Comparison of ENCODE assay signal across 2 cellular contexts in the genomic region with DNA sequence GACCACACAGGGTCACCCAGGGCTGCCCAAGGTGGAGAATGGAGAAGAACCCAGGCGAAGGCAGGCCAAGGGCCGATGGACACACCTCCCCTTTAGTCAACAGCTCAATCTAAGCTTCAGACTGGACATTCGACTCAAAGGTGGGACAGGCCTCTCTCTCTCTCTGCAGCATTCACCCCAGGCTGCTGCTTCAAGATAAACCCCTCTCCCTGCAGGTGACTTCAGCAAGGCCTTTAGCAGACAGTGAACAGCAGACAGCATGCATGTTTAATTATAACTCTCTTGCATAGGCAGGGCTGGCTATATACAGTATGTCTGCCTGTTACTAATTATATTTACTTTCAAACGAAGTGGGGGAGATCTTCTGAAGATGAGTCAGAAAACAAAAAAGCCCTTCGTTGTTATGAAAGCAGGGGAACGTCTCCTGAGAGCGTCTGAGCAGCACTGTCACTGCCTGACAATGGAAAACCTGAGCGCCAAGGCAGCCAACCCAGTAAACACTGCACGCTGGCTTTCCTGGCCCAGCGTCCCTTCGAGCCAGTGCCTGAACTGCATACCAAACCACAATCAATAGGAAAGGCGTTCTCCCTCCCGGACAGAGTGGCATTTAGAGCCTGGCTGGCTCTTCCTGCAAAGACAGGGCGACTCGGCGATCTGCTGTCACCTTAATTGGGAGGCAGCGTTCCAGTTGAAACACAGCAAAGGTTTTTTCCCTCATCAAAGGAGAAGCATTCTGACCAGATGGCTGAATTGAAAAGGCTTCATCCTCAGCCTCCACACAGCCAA.
TF ChIP-seq lines count a peak whose summit lies in the region.

No MANE protein-coding gene starts in this region.

TF ChIP-seq in IMR-90, 13 proteins besides CTCF, POLR2A, EP300 and RAD21 (continued from another document):
- TF ChIP-seq USF2 (IDR thresholded peaks at IDR 0.05; ENCODE audit: low read depth, low read length) (no peak), CEBPB (IDR thresholded peaks at IDR 0.05; ENCODE audit: low read depth, low read length) (peak; percentile 54; the same call in 1 of the 2 replicates), BHLHE40 (IDR thresholded peaks at IDR 0.05; ENCODE audit: low read depth, low read length) (peak; percentile 69), FOS (IDR thresholded peaks at IDR 0.05; ENCODE audit: low read depth, low read length) (peak; percentile 91), CHD1 (IDR thresholded peaks at IDR 0.05; ENCODE audit: low read depth, low read length) (no peak), MXI1 (IDR thresholded peaks at IDR 0.05; ENCODE audit: borderline replicate concordance, low read depth, low read length) (no peak), MAZ (IDR thresholded peaks at IDR 0.05; ENCODE audit: borderline replicate concordance, low read depth, low read length) (peak; percentile 25; the same call in 1 of the 2 replicates), RFX5 (IDR thresholded peaks at IDR 0.05; ENCODE audit: low read depth, low read length) (no peak), RCOR1 (IDR thresholded peaks at IDR 0.05; ENCODE audit: insufficient replicate concordance, low read length) (no peak), NFE2L2 (IDR thresholded peaks at IDR 0.05; ENCODE audit: low read depth, low read length) (peak; percentile 55; the same call in 1 of the 2 replicates), MAFK (IDR thresholded peaks at IDR 0.05; ENCODE audit: low read depth, low read length) (no peak), SMC3 (IDR thresholded peaks at IDR 0.05; ENCODE audit: low read depth, low read length) (no peak; the same call in 1 of the 2 replicates)

TF ChIP-seq in SK-N-SH treated with all-trans-retinoic acid at 6 μM for 48 hours, 23 proteins besides CTCF, POLR2A, EP300 and RAD21:
- TF ChIP-seq, protein P1, sequence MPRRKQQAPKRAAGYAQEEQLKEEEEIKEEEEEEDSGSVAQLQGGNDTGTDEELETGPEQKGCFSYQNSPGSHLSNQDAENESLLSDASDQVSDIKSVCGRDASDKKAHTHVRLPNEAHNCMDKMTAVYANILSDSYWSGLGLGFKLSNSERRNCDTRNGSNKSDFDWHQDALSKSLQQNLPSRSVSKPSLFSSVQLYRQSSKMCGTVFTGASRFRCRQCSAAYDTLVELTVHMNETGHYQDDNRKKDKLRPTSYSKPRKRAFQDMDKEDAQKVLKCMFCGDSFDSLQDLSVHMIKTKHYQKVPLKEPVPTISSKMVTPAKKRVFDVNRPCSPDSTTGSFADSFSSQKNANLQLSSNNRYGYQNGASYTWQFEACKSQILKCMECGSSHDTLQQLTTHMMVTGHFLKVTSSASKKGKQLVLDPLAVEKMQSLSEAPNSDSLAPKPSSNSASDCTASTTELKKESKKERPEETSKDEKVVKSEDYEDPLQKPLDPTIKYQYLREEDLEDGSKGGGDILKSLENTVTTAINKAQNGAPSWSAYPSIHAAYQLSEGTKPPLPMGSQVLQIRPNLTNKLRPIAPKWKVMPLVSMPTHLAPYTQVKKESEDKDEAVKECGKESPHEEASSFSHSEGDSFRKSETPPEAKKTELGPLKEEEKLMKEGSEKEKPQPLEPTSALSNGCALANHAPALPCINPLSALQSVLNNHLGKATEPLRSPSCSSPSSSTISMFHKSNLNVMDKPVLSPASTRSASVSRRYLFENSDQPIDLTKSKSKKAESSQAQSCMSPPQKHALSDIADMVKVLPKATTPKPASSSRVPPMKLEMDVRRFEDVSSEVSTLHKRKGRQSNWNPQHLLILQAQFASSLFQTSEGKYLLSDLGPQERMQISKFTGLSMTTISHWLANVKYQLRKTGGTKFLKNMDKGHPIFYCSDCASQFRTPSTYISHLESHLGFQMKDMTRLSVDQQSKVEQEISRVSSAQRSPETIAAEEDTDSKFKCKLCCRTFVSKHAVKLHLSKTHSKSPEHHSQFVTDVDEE (CRISPR knock-in tag; IDR thresholded peaks at IDR 0.05), result no peak
